In the genomic region with DNA sequence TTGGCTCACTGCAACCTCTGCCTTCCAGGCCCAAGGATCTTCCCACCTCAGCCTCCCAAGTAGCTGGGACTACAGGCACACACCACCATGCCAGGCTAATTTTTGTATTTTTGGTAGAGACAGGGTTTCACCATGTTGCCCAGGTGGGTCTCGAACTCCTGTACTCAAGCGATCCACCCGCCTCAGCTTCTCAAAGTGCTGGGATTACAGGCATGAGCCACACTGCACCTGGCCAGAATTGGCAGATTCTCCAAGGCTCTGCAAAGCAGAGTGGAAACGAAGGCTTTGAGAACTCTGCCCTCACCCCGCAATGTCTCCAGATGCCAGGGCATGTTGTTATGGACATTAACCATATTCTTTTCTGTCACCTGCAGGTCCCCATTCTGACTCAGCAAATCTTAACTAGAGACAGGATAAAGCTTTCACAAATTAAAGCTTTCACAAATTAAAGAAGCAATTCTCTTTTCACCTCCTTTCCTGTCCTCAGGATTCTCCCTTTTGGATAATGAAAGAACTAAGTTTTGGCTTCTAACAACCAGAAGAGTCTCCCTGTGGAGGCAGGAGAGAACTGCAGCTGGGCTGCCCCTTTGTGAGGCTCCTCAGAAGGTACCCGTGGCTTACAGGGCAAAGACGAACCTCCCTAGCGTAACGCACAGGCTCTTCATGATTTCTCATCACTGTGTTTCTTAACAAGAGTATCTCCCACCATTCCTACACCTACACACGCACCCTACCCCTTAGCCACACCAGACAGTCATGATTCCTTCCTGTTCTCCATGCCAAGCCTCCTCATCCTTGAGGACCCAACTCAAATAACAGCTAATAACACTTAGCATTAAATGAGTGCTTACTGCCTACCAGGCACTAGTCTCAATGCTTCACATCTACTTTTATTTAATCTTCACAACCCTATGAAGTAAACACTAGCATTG, we compare ENCODE assay signal across 1 cellular context.
TF ChIP-seq lines count a peak whose summit lies in the region.

No MANE protein-coding gene starts in this region.

TF ChIP-seq in IMR-90, 13 proteins besides CTCF, POLR2A, EP300 and RAD21:
- TF ChIP-seq BHLHE40 (IDR thresholded peaks at IDR 0.05; ENCODE audit: low read depth, low read length) (no peak), CHD1 (IDR thresholded peaks at IDR 0.05; ENCODE audit: low read depth, low read length) (no peak), MAZ (IDR thresholded peaks at IDR 0.05; ENCODE audit: borderline replicate concordance, low read depth, low read length) (no peak), FOS (IDR thresholded peaks at IDR 0.05; ENCODE audit: low read depth, low read length) (no peak), RFX5 (IDR thresholded peaks at IDR 0.05; ENCODE audit: low read depth, low read length) (no peak), ELK1 (IDR thresholded peaks at IDR 0.05; ENCODE audit: borderline replicate concordance, low read depth, low read length) (no peak), CEBPB (IDR thresholded peaks at IDR 0.05; ENCODE audit: low read depth, low read length) (no peak), MAFK (IDR thresholded peaks at IDR 0.05; ENCODE audit: low read depth, low read length) (no peak), NFE2L2 (IDR thresholded peaks at IDR 0.05; ENCODE audit: low read depth, low read length) (no peak)
TF ChIP-seq in IMR-90: peak in this region for 0.
